ENCODE assay signal across 31 cellular contexts in genomic region chr7:11567571-11567970, GRCh38.
"Had no signal": no experiment of that assay in that cellular context is flagged by ENCODE, and none has a peak within 500 bp of the region (broad histone marks: within the 10 kb centered on the region; RNA-seq: fewer than 3 reads in every experiment).

No MANE protein-coding gene starts in this region.

- H3K36me3 ChIP-seq: brain microvascular endothelial cell, breast epithelium, WERI-Rb-1 had no signal

- H3K4me3 ChIP-seq: body of pancreas, breast epithelium had no signal

- DNase-seq: activated CD4-positive, alpha-beta memory T cell treated with anti-CD3 and anti-CD28 coated beads, Interleukin-2, amount 10 ng/mL, durations not matched to agents 7 days and 5 days; activated CD4-positive, alpha-beta T cell treated with anti-CD3 and anti-CD28 coated beads for 1 hour; activated CD4-positive, alpha-beta T cell treated with anti-CD3 and anti-CD28 coated beads for 36 hours; activated CD4-positive, alpha-beta T cell treated with anti-CD3 and anti-CD28 coated beads for 48 hours; activated CD4-positive, alpha-beta T cell treated with anti-CD3 and anti-CD28 coated beads, Interleukin-2, amount 10 ng/mL, durations not matched to agents 7 days and 5 days; activated CD4-positive, alpha-beta T cell treated with anti-CD3 and anti-CD28 coated beads, Interleukin-2, amount 50 U/mL, for 48 hours; activated CD4-positive, CD25-positive, alpha-beta regulatory T cell; activated CD8-positive, alpha-beta memory T cell treated with anti-CD3 and anti-CD28 coated beads for 24 hours; activated CD8-positive, alpha-beta memory T cell treated with anti-CD3 and anti-CD28 coated beads, Interleukin-2, amount 10 ng/mL, durations not matched to agents 7 days and 5 days; activated CD8-positive, alpha-beta memory T cell treated with anti-CD3 and anti-CD28 coated beads, Interleukin-2, amount 50 U/mL, for 48 hours; activated CD8-positive, alpha-beta T cell treated with anti-CD3 and anti-CD28 coated beads, Interleukin-2, amount 10 ng/mL, durations not matched to agents 7 days and 5 days; activated effector memory CD4-positive, alpha-beta T cell treated with Interleukin-2 at 50 U/mL for 16 hours; activated gamma-delta T cell; activated naive CD4-positive, alpha-beta T cell treated with anti-CD3 and anti-CD28 coated beads, Interleukin-2, amount 10 ng/mL, durations not matched to agents 7 days and 5 days; activated naive CD4-positive, alpha-beta T cell treated with Interleukin-2 at 50 U/mL for 16 hours; activated naive CD8-positive, alpha-beta T cell treated with anti-CD3 and anti-CD28 coated beads, Interleukin-2, amount 10 ng/mL, durations not matched to agents 7 days and 5 days; activated naive CD8-positive, alpha-beta T cell treated with anti-CD3 and anti-CD28 coated beads, Interleukin-2, amount 50 U/mL, for 24 hours; activated T-cell treated with anti-CD3 and anti-CD28 coated beads, Interleukin-2, amount 50 U/mL, for 24 hours; activated T-cell treated with anti-CD3 and anti-CD28 coated beads, Interleukin-2, amount 50 U/mL, for 48 hours; amniotic stem cell; aorta; body of pancreas; brain microvascular endothelial cell; central memory CD4-positive, alpha-beta T cell; T-helper 1 cell; T-helper 2 cell; T-helper 9 cell; WERI-Rb-1 had no signal

- H3K9me3 ChIP-seq: body of pancreas, breast epithelium had no signal

- ATAC-seq: activated CD4-positive, alpha-beta T cell treated with anti-CD3 and anti-CD28 coated beads for 36 hours; activated CD4-positive, CD25-positive, alpha-beta regulatory T cell treated with anti-CD3 and anti-CD28 coated beads, Interleukin-2, amount 50 U/mL, for 24 hours; activated CD8-positive, alpha-beta memory T cell treated with anti-CD3 and anti-CD28 coated beads, Interleukin-2, amount 10 ng/mL, durations not matched to agents 7 days and 5 days; activated CD8-positive, alpha-beta T cell treated with anti-CD3 and anti-CD28 coated beads, Interleukin-2, amount 10 ng/mL, durations not matched to agents 7 days and 5 days; activated naive CD8-positive, alpha-beta T cell treated with anti-CD3 and anti-CD28 coated beads, Interleukin-2, amount 50 U/mL, for 24 hours; body of pancreas; WTC11 had no signal

- H3K27me3 ChIP-seq: body of pancreas, brain microvascular endothelial cell, breast epithelium had no signal

- H3K4me1 ChIP-seq: breast epithelium had no signal

- H3K27ac ChIP-seq: body of pancreas, brain microvascular endothelial cell, breast epithelium, WERI-Rb-1 had no signal
